Comparison of ENCODE assay signal across 1 cellular context in the genomic region with DNA sequence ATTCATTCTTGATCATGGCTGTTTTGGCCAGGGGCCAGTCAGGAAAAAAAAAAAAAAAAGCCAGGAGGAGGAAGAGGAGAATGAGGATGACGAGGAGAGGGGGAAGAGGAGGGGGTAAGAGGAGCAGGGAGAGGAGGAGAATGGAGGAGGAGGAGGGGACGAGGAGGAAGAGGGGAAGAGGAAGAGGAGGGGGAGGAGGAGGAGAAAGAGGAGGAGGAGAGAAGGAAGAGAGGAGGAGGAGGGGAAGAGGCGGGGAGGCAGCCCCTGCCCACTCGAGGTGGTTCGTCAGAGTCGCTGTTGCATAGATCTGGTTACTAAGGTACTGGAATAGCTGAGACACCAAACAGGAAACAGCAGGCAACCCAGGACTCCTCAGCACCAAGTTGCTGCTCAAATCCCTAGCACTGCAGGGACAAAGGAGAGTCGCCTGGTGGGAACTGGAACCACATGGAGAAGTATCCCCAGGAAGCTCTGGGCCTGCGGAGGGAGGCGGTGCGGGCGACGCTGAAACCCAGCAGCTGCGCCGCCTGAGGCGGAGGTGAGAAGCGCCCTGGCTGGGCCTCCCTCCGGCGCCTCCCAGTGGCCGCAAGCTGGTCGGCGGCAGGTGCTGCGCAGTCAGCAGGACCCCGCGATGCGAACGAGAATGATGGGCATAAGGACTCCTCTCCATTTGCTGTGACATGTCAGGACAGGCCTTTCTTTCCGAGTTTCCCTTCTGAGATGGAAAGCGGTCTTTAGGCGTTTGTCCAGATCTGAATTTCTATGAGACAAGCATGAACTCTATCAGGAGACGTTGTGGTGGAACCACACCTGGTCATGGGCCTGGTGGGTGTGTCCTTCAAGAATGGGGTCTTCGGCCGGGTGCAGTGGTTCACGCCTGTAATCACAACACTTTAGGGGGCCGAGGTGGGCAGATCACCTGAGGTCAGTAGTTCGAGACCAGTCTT.
TF ChIP-seq lines count a peak whose summit lies in the region.

No MANE protein-coding gene starts in this region.

TF ChIP-seq in K562, 482 proteins besides CTCF, POLR2A, EP300 and RAD21 (continued from another document and continues in another):
- TF ChIP-seq, protein P1, sequence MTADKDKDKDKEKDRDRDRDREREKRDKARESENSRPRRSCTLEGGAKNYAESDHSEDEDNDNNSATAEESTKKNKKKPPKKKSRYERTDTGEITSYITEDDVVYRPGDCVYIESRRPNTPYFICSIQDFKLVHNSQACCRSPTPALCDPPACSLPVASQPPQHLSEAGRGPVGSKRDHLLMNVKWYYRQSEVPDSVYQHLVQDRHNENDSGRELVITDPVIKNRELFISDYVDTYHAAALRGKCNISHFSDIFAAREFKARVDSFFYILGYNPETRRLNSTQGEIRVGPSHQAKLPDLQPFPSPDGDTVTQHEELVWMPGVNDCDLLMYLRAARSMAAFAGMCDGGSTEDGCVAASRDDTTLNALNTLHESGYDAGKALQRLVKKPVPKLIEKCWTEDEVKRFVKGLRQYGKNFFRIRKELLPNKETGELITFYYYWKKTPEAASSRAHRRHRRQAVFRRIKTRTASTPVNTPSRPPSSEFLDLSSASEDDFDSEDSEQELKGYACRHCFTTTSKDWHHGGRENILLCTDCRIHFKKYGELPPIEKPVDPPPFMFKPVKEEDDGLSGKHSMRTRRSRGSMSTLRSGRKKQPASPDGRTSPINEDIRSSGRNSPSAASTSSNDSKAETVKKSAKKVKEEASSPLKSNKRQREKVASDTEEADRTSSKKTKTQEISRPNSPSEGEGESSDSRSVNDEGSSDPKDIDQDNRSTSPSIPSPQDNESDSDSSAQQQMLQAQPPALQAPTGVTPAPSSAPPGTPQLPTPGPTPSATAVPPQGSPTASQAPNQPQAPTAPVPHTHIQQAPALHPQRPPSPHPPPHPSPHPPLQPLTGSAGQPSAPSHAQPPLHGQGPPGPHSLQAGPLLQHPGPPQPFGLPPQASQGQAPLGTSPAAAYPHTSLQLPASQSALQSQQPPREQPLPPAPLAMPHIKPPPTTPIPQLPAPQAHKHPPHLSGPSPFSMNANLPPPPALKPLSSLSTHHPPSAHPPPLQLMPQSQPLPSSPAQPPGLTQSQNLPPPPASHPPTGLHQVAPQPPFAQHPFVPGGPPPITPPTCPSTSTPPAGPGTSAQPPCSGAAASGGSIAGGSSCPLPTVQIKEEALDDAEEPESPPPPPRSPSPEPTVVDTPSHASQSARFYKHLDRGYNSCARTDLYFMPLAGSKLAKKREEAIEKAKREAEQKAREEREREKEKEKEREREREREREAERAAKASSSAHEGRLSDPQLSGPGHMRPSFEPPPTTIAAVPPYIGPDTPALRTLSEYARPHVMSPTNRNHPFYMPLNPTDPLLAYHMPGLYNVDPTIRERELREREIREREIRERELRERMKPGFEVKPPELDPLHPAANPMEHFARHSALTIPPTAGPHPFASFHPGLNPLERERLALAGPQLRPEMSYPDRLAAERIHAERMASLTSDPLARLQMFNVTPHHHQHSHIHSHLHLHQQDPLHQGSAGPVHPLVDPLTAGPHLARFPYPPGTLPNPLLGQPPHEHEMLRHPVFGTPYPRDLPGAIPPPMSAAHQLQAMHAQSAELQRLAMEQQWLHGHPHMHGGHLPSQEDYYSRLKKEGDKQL (CRISPR knock-in tag; IDR thresholded peaks at IDR 0.05; ENCODE audit: borderline replicate concordance) = no peak
- TF ChIP-seq RUNX1 (IDR thresholded peaks at IDR 0.05; ENCODE audit: low read depth) = 0 out of 2 replicates have a peak, but pooled peaks have one; percentile 47
- TF ChIP-seq, protein P2, sequence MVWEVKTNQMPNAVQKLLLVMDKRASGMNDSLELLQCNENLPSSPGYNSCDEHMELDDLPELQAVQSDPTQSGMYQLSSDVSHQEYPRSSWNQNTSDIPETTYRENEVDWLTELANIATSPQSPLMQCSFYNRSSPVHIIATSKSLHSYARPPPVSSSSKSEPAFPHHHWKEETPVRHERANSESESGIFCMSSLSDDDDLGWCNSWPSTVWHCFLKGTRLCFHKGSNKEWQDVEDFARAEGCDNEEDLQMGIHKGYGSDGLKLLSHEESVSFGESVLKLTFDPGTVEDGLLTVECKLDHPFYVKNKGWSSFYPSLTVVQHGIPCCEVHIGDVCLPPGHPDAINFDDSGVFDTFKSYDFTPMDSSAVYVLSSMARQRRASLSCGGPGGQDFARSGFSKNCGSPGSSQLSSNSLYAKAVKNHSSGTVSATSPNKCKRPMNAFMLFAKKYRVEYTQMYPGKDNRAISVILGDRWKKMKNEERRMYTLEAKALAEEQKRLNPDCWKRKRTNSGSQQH (CRISPR knock-in tag; IDR thresholded peaks at IDR 0.05) = 0 out of 2 replicates have a peak, but pooled peaks have one; percentile 18
- TF ChIP-seq, protein P3, sequence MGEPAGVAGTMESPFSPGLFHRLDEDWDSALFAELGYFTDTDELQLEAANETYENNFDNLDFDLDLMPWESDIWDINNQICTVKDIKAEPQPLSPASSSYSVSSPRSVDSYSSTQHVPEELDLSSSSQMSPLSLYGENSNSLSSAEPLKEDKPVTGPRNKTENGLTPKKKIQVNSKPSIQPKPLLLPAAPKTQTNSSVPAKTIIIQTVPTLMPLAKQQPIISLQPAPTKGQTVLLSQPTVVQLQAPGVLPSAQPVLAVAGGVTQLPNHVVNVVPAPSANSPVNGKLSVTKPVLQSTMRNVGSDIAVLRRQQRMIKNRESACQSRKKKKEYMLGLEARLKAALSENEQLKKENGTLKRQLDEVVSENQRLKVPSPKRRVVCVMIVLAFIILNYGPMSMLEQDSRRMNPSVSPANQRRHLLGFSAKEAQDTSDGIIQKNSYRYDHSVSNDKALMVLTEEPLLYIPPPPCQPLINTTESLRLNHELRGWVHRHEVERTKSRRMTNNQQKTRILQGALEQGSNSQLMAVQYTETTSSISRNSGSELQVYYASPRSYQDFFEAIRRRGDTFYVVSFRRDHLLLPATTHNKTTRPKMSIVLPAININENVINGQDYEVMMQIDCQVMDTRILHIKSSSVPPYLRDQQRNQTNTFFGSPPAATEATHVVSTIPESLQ (CRISPR knock-in tag; IDR thresholded peaks at IDR 0.05) = no peak
- no peak for TF ChIP-seq MTA1 (IDR thresholded peaks at IDR 0.05; ENCODE audit: borderline replicate concordance)
- peak; percentile 23; the same call in 1 of the 2 replicates for TF ChIP-seq C11orf30 (IDR thresholded peaks at IDR 0.05; ENCODE audit: low read depth)
- TF ChIP-seq ARHGAP35 (IDR thresholded peaks at IDR 0.05; ENCODE audit: partially characterized antibody) = peak; percentile 70
- peak in 1 of 2 experiments; percentile 35; a peak in 1 of 3 replicates for TF ChIP-seq CBX3 (IDR thresholded peaks at IDR 0.05; ENCODE audit: borderline replicate concordance in 1 of 2, low read length in 2 of 2)
- no peak for TF ChIP-seq SMAD2 (IDR thresholded peaks at IDR 0.05; ENCODE audit: low read depth, low read length)
- TF ChIP-seq MEF2A (IDR thresholded peaks at IDR 0.05; ENCODE audit: control insufficient read depth, low read depth, low read length) = no peak
- peak; percentile 57 for TF ChIP-seq CCNT2 (IDR thresholded peaks at IDR 0.05; ENCODE audit: borderline replicate concordance, extremely low read depth, insufficient read length, low read depth, low read length)
- no peak for TF ChIP-seq PCBP1 (IDR thresholded peaks at IDR 0.05; ENCODE audit: low read depth, low read length, poor library complexity, severe bottlenecking)
- TF ChIP-seq, protein P4, sequence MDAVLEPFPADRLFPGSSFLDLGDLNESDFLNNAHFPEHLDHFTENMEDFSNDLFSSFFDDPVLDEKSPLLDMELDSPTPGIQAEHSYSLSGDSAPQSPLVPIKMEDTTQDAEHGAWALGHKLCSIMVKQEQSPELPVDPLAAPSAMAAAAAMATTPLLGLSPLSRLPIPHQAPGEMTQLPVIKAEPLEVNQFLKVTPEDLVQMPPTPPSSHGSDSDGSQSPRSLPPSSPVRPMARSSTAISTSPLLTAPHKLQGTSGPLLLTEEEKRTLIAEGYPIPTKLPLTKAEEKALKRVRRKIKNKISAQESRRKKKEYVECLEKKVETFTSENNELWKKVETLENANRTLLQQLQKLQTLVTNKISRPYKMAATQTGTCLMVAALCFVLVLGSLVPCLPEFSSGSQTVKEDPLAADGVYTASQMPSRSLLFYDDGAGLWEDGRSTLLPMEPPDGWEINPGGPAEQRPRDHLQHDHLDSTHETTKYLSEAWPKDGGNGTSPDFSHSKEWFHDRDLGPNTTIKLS (IDR thresholded peaks at IDR 0.05; ENCODE audit: borderline replicate concordance, low read depth) = peak; percentile 47; the same call in 1 of the 2 replicates
- no peak for TF ChIP-seq SIX5 (IDR thresholded peaks at IDR 0.05; ENCODE audit: borderline replicate concordance in 1 of 2, insufficient read depth in 1 of 2, low read depth in 1 of 2, low read length in 2 of 2)
- TF ChIP-seq ZNF445 (CRISPR knock-in tag; IDR thresholded peaks at IDR 0.05; ENCODE audit: low read depth) = no peak
- TF ChIP-seq NFE2 (IDR thresholded peaks at IDR 0.05; ENCODE audit: low read depth) = no peak
- TF ChIP-seq ZNF121 (CRISPR knock-in tag; conservative IDR thresholded peaks at IDR 0.05) = no peak
- TF ChIP-seq, protein P5, sequence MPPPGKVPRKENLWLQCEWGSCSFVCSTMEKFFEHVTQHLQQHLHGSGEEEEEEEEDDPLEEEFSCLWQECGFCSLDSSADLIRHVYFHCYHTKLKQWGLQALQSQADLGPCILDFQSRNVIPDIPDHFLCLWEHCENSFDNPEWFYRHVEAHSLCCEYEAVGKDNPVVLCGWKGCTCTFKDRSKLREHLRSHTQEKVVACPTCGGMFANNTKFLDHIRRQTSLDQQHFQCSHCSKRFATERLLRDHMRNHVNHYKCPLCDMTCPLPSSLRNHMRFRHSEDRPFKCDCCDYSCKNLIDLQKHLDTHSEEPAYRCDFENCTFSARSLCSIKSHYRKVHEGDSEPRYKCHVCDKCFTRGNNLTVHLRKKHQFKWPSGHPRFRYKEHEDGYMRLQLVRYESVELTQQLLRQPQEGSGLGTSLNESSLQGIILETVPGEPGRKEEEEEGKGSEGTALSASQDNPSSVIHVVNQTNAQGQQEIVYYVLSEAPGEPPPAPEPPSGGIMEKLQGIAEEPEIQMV (tag; conservative IDR thresholded peaks at IDR 0.05; ENCODE audit: low read depth) = no peak
- peak; percentile 21; the same call in 1 of the 2 replicates for TF ChIP-seq ZNF384 (IDR thresholded peaks at IDR 0.05; ENCODE audit: low read depth, low read length)
- TF ChIP-seq WHSC1 (IDR thresholded peaks at IDR 0.05; ENCODE audit: low read length) = no peak
- TF ChIP-seq, protein P6, sequence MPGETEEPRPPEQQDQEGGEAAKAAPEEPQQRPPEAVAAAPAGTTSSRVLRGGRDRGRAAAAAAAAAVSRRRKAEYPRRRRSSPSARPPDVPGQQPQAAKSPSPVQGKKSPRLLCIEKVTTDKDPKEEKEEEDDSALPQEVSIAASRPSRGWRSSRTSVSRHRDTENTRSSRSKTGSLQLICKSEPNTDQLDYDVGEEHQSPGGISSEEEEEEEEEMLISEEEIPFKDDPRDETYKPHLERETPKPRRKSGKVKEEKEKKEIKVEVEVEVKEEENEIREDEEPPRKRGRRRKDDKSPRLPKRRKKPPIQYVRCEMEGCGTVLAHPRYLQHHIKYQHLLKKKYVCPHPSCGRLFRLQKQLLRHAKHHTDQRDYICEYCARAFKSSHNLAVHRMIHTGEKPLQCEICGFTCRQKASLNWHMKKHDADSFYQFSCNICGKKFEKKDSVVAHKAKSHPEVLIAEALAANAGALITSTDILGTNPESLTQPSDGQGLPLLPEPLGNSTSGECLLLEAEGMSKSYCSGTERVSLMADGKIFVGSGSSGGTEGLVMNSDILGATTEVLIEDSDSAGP (CRISPR knock-in tag; IDR thresholded peaks at IDR 0.05) = no peak
- TF ChIP-seq ZNF830 (CRISPR knock-in tag; IDR thresholded peaks at IDR 0.05) = no peak
- TF ChIP-seq RBFOX2 (IDR thresholded peaks at IDR 0.05; ENCODE audit: low read depth, low read length) = peak; percentile 59
- no peak for TF ChIP-seq MBD2 (IDR thresholded peaks at IDR 0.05; ENCODE audit: borderline replicate concordance, low read depth)
- peak; percentile 55 for TF ChIP-seq POLR2G (IDR thresholded peaks at IDR 0.05; ENCODE audit: low read depth, low read length)
- no peak for TF ChIP-seq NCOR1 (IDR thresholded peaks at IDR 0.05)
- TF ChIP-seq KAT7 (CRISPR knock-in tag; IDR thresholded peaks at IDR 0.05; ENCODE audit: borderline replicate concordance) = 0 out of 2 replicates have a peak, but pooled peaks have one; percentile 28
- TF ChIP-seq ZBTB17 (CRISPR knock-in tag; IDR thresholded peaks at IDR 0.05) = peak; percentile 34; the same call in 1 of the 2 replicates
- 0 out of 2 replicates have a peak, but pooled peaks have one; percentile 22 for TF ChIP-seq ATF7 (IDR thresholded peaks at IDR 0.05)
- no peak for TF ChIP-seq ESRRB (CRISPR knock-in tag; IDR thresholded peaks at IDR 0.05; ENCODE audit: borderline replicate concordance)
- TF ChIP-seq ZNF23 (CRISPR knock-in tag; IDR thresholded peaks at IDR 0.05) = no peak
- TF ChIP-seq, protein P7, sequence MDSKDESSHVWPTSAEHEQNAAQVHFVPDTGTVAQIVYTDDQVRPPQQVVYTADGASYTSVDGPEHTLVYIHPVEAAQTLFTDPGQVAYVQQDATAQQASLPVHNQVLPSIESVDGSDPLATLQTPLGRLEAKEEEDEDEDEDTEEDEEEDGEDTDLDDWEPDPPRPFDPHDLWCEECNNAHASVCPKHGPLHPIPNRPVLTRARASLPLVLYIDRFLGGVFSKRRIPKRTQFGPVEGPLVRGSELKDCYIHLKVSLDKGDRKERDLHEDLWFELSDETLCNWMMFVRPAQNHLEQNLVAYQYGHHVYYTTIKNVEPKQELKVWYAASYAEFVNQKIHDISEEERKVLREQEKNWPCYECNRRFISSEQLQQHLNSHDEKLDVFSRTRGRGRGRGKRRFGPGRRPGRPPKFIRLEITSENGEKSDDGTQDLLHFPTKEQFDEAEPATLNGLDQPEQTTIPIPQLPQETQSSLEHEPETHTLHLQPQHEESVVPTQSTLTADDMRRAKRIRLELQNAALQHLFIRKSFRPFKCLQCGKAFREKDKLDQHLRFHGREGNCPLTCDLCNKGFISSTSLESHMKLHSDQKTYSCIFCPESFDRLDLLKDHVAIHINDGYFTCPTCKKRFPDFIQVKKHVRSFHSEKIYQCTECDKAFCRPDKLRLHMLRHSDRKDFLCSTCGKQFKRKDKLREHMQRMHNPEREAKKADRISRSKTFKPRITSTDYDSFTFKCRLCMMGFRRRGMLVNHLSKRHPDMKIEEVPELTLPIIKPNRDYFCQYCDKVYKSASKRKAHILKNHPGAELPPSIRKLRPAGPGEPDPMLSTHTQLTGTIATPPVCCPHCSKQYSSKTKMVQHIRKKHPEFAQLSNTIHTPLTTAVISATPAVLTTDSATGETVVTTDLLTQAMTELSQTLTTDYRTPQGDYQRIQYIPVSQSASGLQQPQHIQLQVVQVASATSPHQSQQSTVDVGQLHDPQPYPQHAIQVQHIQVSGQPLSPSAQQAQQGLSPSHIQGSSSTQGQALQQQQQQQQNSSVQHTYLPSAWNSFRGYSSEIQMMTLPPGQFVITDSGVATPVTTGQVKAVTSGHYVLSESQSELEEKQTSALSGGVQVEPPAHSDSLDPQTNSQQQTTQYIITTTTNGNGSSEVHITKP (IDR thresholded peaks at IDR 0.05; ENCODE audit: partially characterized antibody) = no peak
- TF ChIP-seq PCBP2 (IDR thresholded peaks at IDR 0.05; ENCODE audit: low read depth, low read length, poor library complexity, severe bottlenecking) = no peak
- TF ChIP-seq, protein P8, sequence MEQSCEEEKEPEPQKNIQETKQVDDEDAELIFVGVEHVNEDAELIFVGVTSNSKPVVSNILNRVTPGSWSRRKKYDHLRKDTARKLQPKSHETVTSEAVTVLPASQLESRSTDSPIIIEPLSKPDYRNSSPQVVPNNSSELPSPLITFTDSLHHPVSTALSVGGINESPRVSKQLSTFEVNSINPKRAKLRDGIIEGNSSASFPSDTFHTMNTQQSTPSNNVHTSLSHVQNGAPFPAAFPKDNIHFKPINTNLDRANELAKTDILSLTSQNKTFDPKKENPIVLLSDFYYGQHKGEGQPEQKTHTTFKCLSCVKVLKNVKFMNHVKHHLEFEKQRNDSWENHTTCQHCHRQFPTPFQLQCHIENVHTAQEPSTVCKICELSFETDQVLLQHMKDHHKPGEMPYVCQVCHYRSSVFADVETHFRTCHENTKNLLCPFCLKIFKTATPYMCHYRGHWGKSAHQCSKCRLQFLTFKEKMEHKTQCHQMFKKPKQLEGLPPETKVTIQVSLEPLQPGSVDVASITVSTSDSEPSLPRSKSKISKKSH (CRISPR knock-in tag; IDR thresholded peaks at IDR 0.05) = no peak
- no peak for TF ChIP-seq MAFF (IDR thresholded peaks at IDR 0.05; ENCODE audit: low read length)
